In the genomic region with DNA sequence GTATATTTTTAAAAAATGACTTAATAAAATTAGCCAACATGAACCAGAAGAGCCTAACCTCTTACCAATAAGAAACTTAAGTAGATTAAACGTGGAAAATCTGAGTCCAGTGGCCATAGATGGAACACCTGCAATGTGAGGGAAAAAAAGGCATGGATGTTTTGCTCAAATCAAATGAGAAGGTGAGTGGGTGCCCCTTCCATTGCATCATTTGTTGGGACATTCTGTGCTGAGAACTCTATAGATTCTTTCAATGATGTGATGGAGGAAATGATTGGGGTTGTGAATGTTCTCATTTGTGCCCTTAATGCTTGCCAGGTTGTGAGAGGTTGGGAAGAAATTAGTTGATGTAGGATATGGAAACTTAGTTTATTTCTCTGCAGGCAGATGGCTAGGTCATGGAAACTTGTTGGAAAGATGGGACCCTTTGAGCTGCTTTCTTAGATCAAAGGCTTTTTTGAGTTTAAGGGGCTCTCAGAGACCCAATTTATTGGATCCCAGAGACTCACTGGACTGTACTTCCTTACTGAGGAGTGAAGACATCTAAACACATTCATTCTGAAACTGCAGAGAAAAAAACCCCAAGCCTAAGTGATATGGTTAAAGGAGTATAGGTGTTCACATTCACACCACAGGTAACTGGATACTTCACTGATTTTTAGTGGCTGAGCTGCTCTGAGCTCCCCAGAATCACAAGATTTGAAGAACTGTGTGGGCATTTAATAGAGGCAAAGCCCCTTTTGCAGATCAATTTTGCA, we compare ENCODE assay signal across 17 cellular contexts.
DNase-seq lines count a peak whose midpoint lies in the region; ATAC-seq and TF ChIP-seq lines count a peak whose summit lies in the region.
"Had no signal": no experiment of that assay in that cellular context is flagged by ENCODE, and none has a peak within 500 bp of the region (broad histone marks: within the 10 kb centered on the region; RNA-seq: fewer than 3 reads in every experiment).

No MANE protein-coding gene starts in this region.

- peak overlapping the region; percentile 15 for H3K27ac Mint-ChIP-seq in activated T-cell treated with anti-CD3 and anti-CD28 coated beads, Interleukin-2, amount 50 U/mL, for 72 hours
- H3K27ac Mint-ChIP-seq in chondrocyte (ENCODE audit: unreplicated experiment) = no peak overlapping the region
- H3K27ac Mint-ChIP-seq: CD4-positive, alpha-beta memory T cell; memory B cell had no signal

- no peak for TF ChIP-seq CTCF in chondrocyte (IDR thresholded peaks at IDR 0.05)

- peaks cover 9% of the 10 kb centered on the region for H3K27me3 Mint-ChIP-seq in activated T-cell treated with anti-CD3 and anti-CD28 coated beads, Interleukin-2, amount 50 U/mL, for 72 hours (ENCODE audit: low read depth)
- peaks cover 9% of the 10 kb centered on the region for H3K27me3 Mint-ChIP-seq in activated T-cell treated with anti-CD3 and anti-CD28 coated beads, Interleukin-2, amount 50 U/mL, for 4 hours (ENCODE audit: low read depth)
- no peaks in the 10 kb centered on the region for H3K27me3 Mint-ChIP-seq in chondrocyte (ENCODE audit: low read depth)

- peaks cover 0 to 3% of the 10 kb centered on the region in 2 donors for H3K9me3 Mint-ChIP-seq in activated T-cell treated with anti-CD3 and anti-CD28 coated beads, Interleukin-2, amount 50 U/mL, for 72 hours
- H3K9me3 Mint-ChIP-seq in activated T-cell treated with anti-CD3 and anti-CD28 coated beads, Interleukin-2, amount 50 U/mL, for 4 hours = no peaks in the 10 kb centered on the region
- H3K9me3 Mint-ChIP-seq in chondrocyte (ENCODE audit: low read depth) = peaks cover 5% of the 10 kb centered on the region

- H3K4me1 Mint-ChIP-seq in activated T-cell treated with anti-CD3 and anti-CD28 coated beads, Interleukin-2, amount 50 U/mL, for 72 hours (ENCODE audit: low read depth) = peaks cover 72% of the 10 kb centered on the region
- H3K4me1 Mint-ChIP-seq in activated T-cell treated with anti-CD3 and anti-CD28 coated beads, Interleukin-2, amount 50 U/mL, for 4 hours (ENCODE audit: low read depth) = no peaks in the 10 kb centered on the region
- peaks cover 58% of the 10 kb centered on the region for H3K4me1 Mint-ChIP-seq in chondrocyte (ENCODE audit: low read depth)
- H3K4me1 Mint-ChIP-seq: CD4-positive, alpha-beta memory T cell; memory B cell had no signal

- peak overlapping the region; percentile 20 to 28 for H3K4me3 Mint-ChIP-seq in activated T-cell treated with anti-CD3 and anti-CD28 coated beads, Interleukin-2, amount 50 U/mL, for 72 hours
- no peak overlapping the region for H3K4me3 Mint-ChIP-seq in activated T-cell treated with anti-CD3 and anti-CD28 coated beads, Interleukin-2, amount 50 U/mL, for 4 hours
- no peak overlapping the region for H3K4me3 Mint-ChIP-seq in chondrocyte (ENCODE audit: unreplicated experiment)
- H3K4me3 Mint-ChIP-seq: CD4-positive, alpha-beta memory T cell; memory B cell had no signal

- DNase-seq in activated T-cell treated with anti-CD3 and anti-CD28 coated beads, Interleukin-2, amount 50 U/mL, for 72 hours = peak in 1 of 2 donors; percentile 2
- no peak for DNase-seq in activated T-cell treated with anti-CD3 and anti-CD28 coated beads, Interleukin-2, amount 50 U/mL, for 4 hours
- no peak for DNase-seq in stimulated activated naive CD8-positive, alpha-beta T cell treated with anti-CD3 and anti-CD28 coated beads, Interleukin-15, Interleukin-2, amounts not matched to agents 100 U/mL and 50 U/mL, for 24 hours
- no peak for DNase-seq in SHP77 (lab: John Stamatoyannopoulos, UW)
- DNase-seq in chondrocyte (ENCODE audit: low spot score) = no peak
- DNase-seq in activated effector memory CD4-positive, alpha-beta T cell treated with Interleukin-2 at 50 U/mL for 16 hours = no peak
- DNase-seq: ACHN; body of pancreas; CD4-positive, alpha-beta memory T cell; erythroblast; Karpas-422; NCI-H1417; NCI-H345; thyroid gland had no signal

- H3K36me3 Mint-ChIP-seq in activated T-cell treated with anti-CD3 and anti-CD28 coated beads, Interleukin-2, amount 50 U/mL, for 72 hours (ENCODE audit: insufficient read depth in 2 of 2) = no peaks in the 10 kb centered on the region
- H3K36me3 Mint-ChIP-seq in activated T-cell treated with anti-CD3 and anti-CD28 coated beads, Interleukin-2, amount 50 U/mL, for 4 hours (ENCODE audit: insufficient read depth) = no peaks in the 10 kb centered on the region
- H3K36me3 Mint-ChIP-seq in chondrocyte (ENCODE audit: low read depth) = no peaks in the 10 kb centered on the region
- H3K36me3 Mint-ChIP-seq: CD4-positive, alpha-beta memory T cell; memory B cell had no signal

- peak; percentile 47 to 48 for ATAC-seq in activated T-cell treated with anti-CD3 and anti-CD28 coated beads, Interleukin-2, amount 50 U/mL, for 72 hours (replicated peaks in 1 of 2)
- ATAC-seq in activated T-cell treated with anti-CD3 and anti-CD28 coated beads, Interleukin-2, amount 50 U/mL, for 4 hours = no peak
- ATAC-seq in GM21390 (IDR thresholded peaks at IDR 0.05; ENCODE audit: unreplicated experiment) (peak; percentile 68), HG03097 (IDR thresholded peaks at IDR 0.05; ENCODE audit: low FRiP score, unreplicated experiment) (peak; percentile 75)
- peak; percentile 16 for ATAC-seq in stimulated activated naive CD8-positive, alpha-beta T cell treated with anti-CD3 and anti-CD28 coated beads, Interleukin-15, Interleukin-2, amounts not matched to agents 100 U/mL and 50 U/mL, for 24 hours
- ATAC-seq: body of pancreas had no signal

Comparison
In these comparisons a context has a peak if more than half of its experiments do, and no peak if none do; other contexts are left out.
1. ATAC-seq: peak in activated T-cell treated with anti-CD3 and anti-CD28 coated beads, Interleukin-2, amount 50 U/mL, for 72 hours (2 of 2), GM21390 (single experiment), HG03097 (single experiment) and stimulated activated naive CD8-positive, alpha-beta T cell treated with anti-CD3 and anti-CD28 coated beads, Interleukin-15, Interleukin-2, amounts not matched to agents 100 U/mL and 50 U/mL, for 24 hours (single experiment); none in activated T-cell treated with anti-CD3 and anti-CD28 coated beads, Interleukin-2, amount 50 U/mL, for 4 hours (0 of 2).
2. H3K4me3 Mint-ChIP-seq: peak in activated T-cell treated with anti-CD3 and anti-CD28 coated beads, Interleukin-2, amount 50 U/mL, for 72 hours (2 of 2); none in activated T-cell treated with anti-CD3 and anti-CD28 coated beads, Interleukin-2, amount 50 U/mL, for 4 hours (single experiment) and chondrocyte (single experiment).